ENCODE assay signal across 25 cellular contexts in the genomic region with DNA sequence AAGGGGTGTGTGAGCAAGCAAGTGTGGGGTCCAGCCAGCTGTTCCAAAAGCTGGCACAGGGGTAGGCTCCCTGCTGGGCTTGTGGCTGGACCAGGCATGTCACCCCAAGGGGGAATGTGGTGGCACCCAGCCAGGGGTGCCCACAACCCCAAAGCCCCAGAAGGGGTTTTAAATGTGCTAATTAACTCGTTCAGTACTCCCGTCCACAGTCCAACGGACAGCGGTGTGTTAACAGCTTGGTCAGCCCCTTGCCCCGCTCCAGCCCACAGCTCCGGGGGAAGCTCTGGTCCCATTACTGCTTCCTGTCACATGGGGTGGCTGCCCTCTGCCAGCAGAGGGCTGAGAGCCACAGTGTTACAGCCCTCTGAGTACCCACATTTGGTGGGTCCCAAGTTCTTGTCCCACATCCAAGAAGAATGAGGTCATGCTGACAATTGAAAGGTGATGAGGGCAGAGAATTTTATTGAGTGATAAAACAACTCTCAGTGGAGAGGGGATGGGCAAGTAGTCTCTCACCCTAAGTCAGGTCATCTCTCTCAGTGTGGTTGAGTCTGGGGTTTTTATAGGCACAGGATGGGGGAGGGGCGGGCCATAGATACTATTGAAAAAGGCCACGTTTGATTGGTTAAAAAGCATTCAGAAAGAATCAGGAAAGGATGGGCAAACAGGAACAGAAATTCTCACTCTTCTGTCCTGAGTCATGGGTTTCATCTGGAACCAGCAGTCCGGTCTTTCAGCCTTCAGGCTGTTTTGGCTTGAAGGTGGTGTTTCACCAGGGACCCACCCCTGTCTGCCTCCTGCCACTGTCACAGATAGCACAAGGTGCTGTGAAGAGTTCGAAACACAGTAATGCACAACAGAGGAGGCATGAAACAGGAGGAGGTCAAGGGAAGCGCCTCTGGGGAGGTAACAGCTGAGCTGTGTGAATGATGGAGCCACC.
"Had no signal": no experiment of that assay in that cellular context is flagged by ENCODE, and none has a peak within 500 bp of the region (broad histone marks: within the 10 kb centered on the region; RNA-seq: fewer than 3 reads in every experiment).

No MANE protein-coding gene starts in this region.

- H3K27ac Mint-ChIP-seq: activated B cell treated with CpG ODN at 0.5 μM for 24 hours; activated CD4-positive, alpha-beta T cell treated with anti-CD3 and anti-CD28 coated beads for 36 hours; activated naive CD4-positive, alpha-beta T cell treated with anti-CD3 and anti-CD28 coated beads, Interleukin-2, amount 50 U/mL, for 72 hours; activated T-cell treated with anti-CD3 and anti-CD28 coated beads, Interleukin-2, amount 50 U/mL, for 24 hours; activated T-helper 17 cell treated with anti-CD3 and anti-CD28 coated beads, Interleukin-2, amount 50 U/mL, for 72 hours; brain had no signal

- H3K36me3 Mint-ChIP-seq: activated naive CD4-positive, alpha-beta T cell treated with anti-CD3 and anti-CD28 coated beads, Interleukin-2, amount 50 U/mL, for 72 hours; brain had no signal

- H3K36me3 ChIP-seq: esophagus squamous epithelium, gastrocnemius medialis, spleen had no signal

- H3K9me3 Mint-ChIP-seq: activated T-cell treated with anti-CD3 and anti-CD28 coated beads, Interleukin-2, amount 50 U/mL, for 24 hours; activated T-helper 17 cell treated with anti-CD3 and anti-CD28 coated beads, Interleukin-2, amount 50 U/mL, for 72 hours had no signal

- H3K9me3 ChIP-seq: esophagus squamous epithelium, gastrocnemius medialis had no signal

- ATAC-seq: activated CD4-positive, alpha-beta T cell treated with anti-CD3 and anti-CD28 coated beads for 36 hours; activated naive CD4-positive, alpha-beta T cell treated with anti-CD3 and anti-CD28 coated beads, Interleukin-2, amount 50 U/mL, for 72 hours; activated T-helper 17 cell treated with anti-CD3 and anti-CD28 coated beads, Interleukin-2, amount 50 U/mL, for 72 hours; gastrocnemius medialis; left colon; naive thymus-derived CD4-positive, alpha-beta T cell; stimulated activated naive CD8-positive, alpha-beta T cell treated with anti-CD3 and anti-CD28 coated beads, Interleukin-15, Interleukin-2, amounts not matched to agents 100 U/mL and 50 U/mL, for 24 hours had no signal

- DNase-seq: activated B cell treated with CpG ODN at 0.5 μM for 24 hours; activated CD4-positive, alpha-beta T cell treated with anti-CD3 and anti-CD28 coated beads for 36 hours; activated CD4-positive, alpha-beta T cell treated with anti-CD3 and anti-CD28 coated beads, Interleukin-2, amount 50 U/mL, for 4 hours; activated CD8-positive, alpha-beta memory T cell treated with anti-CD3 and anti-CD28 coated beads for 24 hours; activated CD8-positive, alpha-beta memory T cell treated with anti-CD3 and anti-CD28 coated beads, Interleukin-2, amount 50 U/mL, for 4 hours; activated T-cell treated with anti-CD3 and anti-CD28 coated beads, Interleukin-2, amount 50 U/mL, for 24 hours; aorta; caudate nucleus; dermis blood vessel endothelial cell; effector CD8-positive, alpha-beta T cell; esophagus squamous epithelium; gastrocnemius medialis; head of caudate nucleus; hypothalamus; left colon; naive thymus-derived CD4-positive, alpha-beta T cell; occipital lobe; spleen; stimulated activated CD4-positive, alpha-beta T cell treated with anti-CD3 and anti-CD28 coated beads, Interleukin-4, amount 100 ng/mL, for 1 hour; stimulated activated naive CD8-positive, alpha-beta T cell treated with anti-CD3 and anti-CD28 coated beads, Interleukin-15, Interleukin-2, amounts not matched to agents 100 U/mL and 50 U/mL, for 24 hours; T-helper 9 cell had no signal

- H3K4me3 ChIP-seq: esophagus squamous epithelium, gastrocnemius medialis, spleen had no signal

- H3K4me1 Mint-ChIP-seq: activated B cell treated with CpG ODN at 0.5 μM for 24 hours; activated CD4-positive, alpha-beta T cell treated with anti-CD3 and anti-CD28 coated beads for 36 hours; activated T-helper 17 cell treated with anti-CD3 and anti-CD28 coated beads, Interleukin-2, amount 50 U/mL, for 72 hours had no signal

- H3K27me3 ChIP-seq: gastrocnemius medialis had no signal

- H3K4me1 ChIP-seq: gastrocnemius medialis had no signal

- H3K4me3 Mint-ChIP-seq: activated B cell treated with CpG ODN at 0.5 μM for 24 hours; activated CD4-positive, alpha-beta T cell treated with anti-CD3 and anti-CD28 coated beads for 36 hours; activated T-cell treated with anti-CD3 and anti-CD28 coated beads, Interleukin-2, amount 50 U/mL, for 24 hours; activated T-helper 17 cell treated with anti-CD3 and anti-CD28 coated beads, Interleukin-2, amount 50 U/mL, for 72 hours; brain; naive thymus-derived CD4-positive, alpha-beta T cell; neural crest cell had no signal

- H3K27ac ChIP-seq: esophagus squamous epithelium, gastrocnemius medialis, spleen had no signal
